ENCODE assay signal across 8 cellular contexts in genomic region chr17:76000016-76000754, GRCh38. TPM values are rescaled to one million over a fixed set of nuclear protein-coding genes. Genes with fewer than 3 reads are reported as not detected.
DNase-seq lines count a peak whose midpoint lies in the region; ATAC-seq and TF ChIP-seq lines count a peak whose summit lies in the region.

No MANE protein-coding gene starts in this region.

- H3K4me3 ChIP-seq in WERI-Rb-1 (ENCODE audit: low read depth, low read length) (no peak overlapping the region), breast epithelium (no peak overlapping the region), right lobe of liver (no peak overlapping the region)

- H3K9me3 ChIP-seq in WERI-Rb-1 (ENCODE audit: severe bottlenecking) (no peaks in the 10 kb centered on the region), breast epithelium (no peaks in the 10 kb centered on the region), right lobe of liver (no peaks in the 10 kb centered on the region)

- no CpG with 5 or more reads among the region's 31 CpGs for WGBS in right lobe of liver (ENCODE audit: insufficient coverage, low coverage, low lambda C conversion rate, missing lambda C conversion rate)

- no peak for TF ChIP-seq POLR2A in breast epithelium (IDR thresholded peaks at IDR 0.05)
- no peak for TF ChIP-seq POLR2A in right lobe of liver (IDR thresholded peaks at IDR 0.05)

- peak; percentile 93 for TF ChIP-seq CTCF in WERI-Rb-1 (IDR thresholded peaks at IDR 0.05; ENCODE audit: low read depth, low read length)
- TF ChIP-seq CTCF in breast epithelium (IDR thresholded peaks at IDR 0.05) = peak in 2 of 3 donors; percentile 31 to 40
- TF ChIP-seq CTCF in right lobe of liver (IDR thresholded peaks at IDR 0.05) = peak; percentile 47 to 67 (median 64)

- peak overlapping the region; percentile 53 for H3K27ac ChIP-seq in WERI-Rb-1
- H3K27ac ChIP-seq in breast epithelium = no peak overlapping the region
- peak overlapping the region in 2 of 3 donors; percentile 14 to 68 for H3K27ac ChIP-seq in right lobe of liver

- H3K27me3 ChIP-seq in WERI-Rb-1 (ENCODE audit: insufficient read depth, low read depth, severe bottlenecking) (no peaks in the 10 kb centered on the region), breast epithelium (no peaks in the 10 kb centered on the region), right lobe of liver (no peaks in the 10 kb centered on the region)

- intact Hi-C loops in breast epithelium (cut with DNase I; ENCODE audit: low total_unique reads) = no loop called here
- intact Hi-C loops in right lobe of liver (cut with DNase I) = no loop called here

- H3K4me1 ChIP-seq in breast epithelium (peaks cover 0 to 3% of the 10 kb centered on the region in 2 donors), right lobe of liver (peaks cover 0 to 74% (median 39%) of the 10 kb centered on the region in 4 donors)

- peaks cover 42% of the 10 kb centered on the region for H3K36me3 ChIP-seq in WERI-Rb-1
- no peaks in the 10 kb centered on the region for H3K36me3 ChIP-seq in breast epithelium
- H3K36me3 ChIP-seq in right lobe of liver = no peaks in the 10 kb centered on the region

- peak; percentile 17 to 35 (median 27) for ATAC-seq in right lobe of liver

- in situ Hi-C loops in G401 (cut with HindIII; ENCODE audit: low sequenced_read_pairs) = no loop called here

- DNase-seq in COLO668 (lab: John Stamatoyannopoulos, UW; ENCODE audit: unreplicated experiment) (peak; percentile 33), HuH-7 (ENCODE audit: low spot score) (peak; percentile 95), WERI-Rb-1 (peak; percentile 81), breast epithelium (ENCODE audit: low spot score in 2 of 2) (no peak), right lobe of liver (peak; percentile 49 to 77 (median 75)), G401 (ENCODE audit: low spot score) (no peak), kidney glomerular epithelial cell (lab: John Stamatoyannopoulos, UW) (no peak)
- peak; percentile 5 to 41 for DNase-seq in stimulated activated CD8-positive, alpha-beta memory T cell treated with anti-CD3 and anti-CD28 coated beads, Interleukin-7, amount 100 ng/mL, for 4 hours (ENCODE audit: low read depth in 2 of 2)

RNA-seq across cellular contexts. Expression of gene CDK3, which starts 0.5 kb away (rescaled TPM):
- total RNA-seq in breast epithelium (10 to 100 TPM in 1 of 3 donors, 1 to 10 TPM in 2; 6.6 to 13.0 (median 9.5) TPM), right lobe of liver (10 to 100 TPM in 1 of 6 experiments, 1 to 10 TPM in 5; 2.2 to 11.0 (median 3.1) TPM)
- total RNA-seq in G401 (2014; rRNA removed; shearing (Covaris generic)) = 0.68 and 2.5 TPM in 2 replicates

RNA-seq across cellular contexts. Expression of gene TEN1, which starts 21.1 kb away (rescaled TPM):
- 10 to 100 TPM; 16.7 to 30.2 (median 26.8) TPM for total RNA-seq in breast epithelium
- total RNA-seq in right lobe of liver = 10 to 100 TPM in 5 of 6 experiments, 1 to 10 TPM in 1; 6.9 to 25.2 (median 14.1) TPM
- total RNA-seq in G401 (2014; rRNA removed; shearing (Covaris generic)) = 31.4 and 39.4 TPM in 2 replicates

RNA-seq across cellular contexts. Expression of gene ACOX1, which starts 21.2 kb away (rescaled TPM):
- total RNA-seq in breast epithelium = 100 to 1,000 TPM in 1 of 3 donors, 10 to 100 TPM in 2; 55.1 to 147 (median 55.3) TPM
- 100 to 1,000 TPM; 112 to 202 (median 190) TPM for total RNA-seq in right lobe of liver
- total RNA-seq in G401 (2014; rRNA removed; shearing (Covaris generic)) = 27.7 and 32.2 TPM in 2 replicates

RNA-seq across cellular contexts. Expression of gene EVPL, which starts 26.9 kb away (rescaled TPM):
- total RNA-seq in breast epithelium = 1 to 10 TPM; 1.6 to 8.0 (median 3.9) TPM
- total RNA-seq in right lobe of liver = under 1 TPM in 1 of 6 experiments, not detected in 5; 0.62 TPM
- 0.80 and 5.4 TPM in 2 replicates for total RNA-seq in G401 (2014; rRNA removed; shearing (Covaris generic))

RNA-seq across cellular contexts. Expression of gene FBF1, which starts 59.3 kb away (rescaled TPM):
- total RNA-seq in breast epithelium (10 to 100 TPM in 2 of 3 donors, 1 to 10 TPM in 1; 7.7 to 18.7 (median 17.7) TPM), right lobe of liver (1 to 10 TPM in 5 of 6 experiments, under 1 TPM in 1; 0.86 to 3.1 (median 2.7) TPM)
- 10.4 and 21.6 TPM in 2 replicates for total RNA-seq in G401 (2014; rRNA removed; shearing (Covaris generic))

Comparison
In these comparisons a context has a peak if more than half of its experiments do, and no peak if none do; other contexts are left out.
1. DNase-seq: peak in COLO668 (single experiment), HuH-7 (single experiment), WERI-Rb-1 (single experiment), right lobe of liver (3 of 3) and stimulated activated CD8-positive, alpha-beta memory T cell treated with anti-CD3 and anti-CD28 coated beads, Interleukin-7, amount 100 ng/mL, for 4 hours (2 of 2); none in breast epithelium (0 of 2), G401 (single experiment) and kidney glomerular epithelial cell (single experiment).
2. H3K27ac ChIP-seq: peak in WERI-Rb-1 (single experiment) and right lobe of liver (2 of 3); none in breast epithelium (0 of 2).
3. CTCF ChIP-seq: peak in every context shown above with its lines; median percentile 93 in WERI-Rb-1; 64 in right lobe of liver; 36 in breast epithelium.